ENCODE assay signal across 8 cellular contexts in genomic region chr13:43058318-43058674, GRCh38. TPM values are rescaled to one million over a fixed set of nuclear protein-coding genes. Genes with fewer than 3 reads are reported as not detected.
DNase-seq lines count a peak whose midpoint lies in the region; ATAC-seq and TF ChIP-seq lines count a peak whose summit lies in the region.

No MANE protein-coding gene starts in this region.

- TF ChIP-seq CTCF in left lung (IDR thresholded peaks at IDR 0.05) (no peak), body of pancreas (IDR thresholded peaks at IDR 0.05) (no peak)

- no peak for TF ChIP-seq POLR2A in body of pancreas (IDR thresholded peaks at IDR 0.05)

- H3K27ac Mint-ChIP-seq in activated naive CD4-positive, alpha-beta T cell treated with anti-CD3 and anti-CD28 coated beads, Interleukin-2, amount 10 ng/mL, durations not matched to agents 7 days and 5 days = peak overlapping the region; percentile 87

- H3K4me3 Mint-ChIP-seq in activated naive CD4-positive, alpha-beta T cell treated with anti-CD3 and anti-CD28 coated beads, Interleukin-2, amount 10 ng/mL, durations not matched to agents 7 days and 5 days = no peak overlapping the region

- H3K9me3 Mint-ChIP-seq in activated naive CD4-positive, alpha-beta T cell treated with anti-CD3 and anti-CD28 coated beads, Interleukin-2, amount 10 ng/mL, durations not matched to agents 7 days and 5 days = no peaks in the 10 kb centered on the region

- CTCF ChIA-PET in activated naive CD4-positive, alpha-beta T cell treated with anti-CD3 and anti-CD28 coated beads, Interleukin-2, amount 10 ng/mL, durations not matched to agents 7 days and 5 days (lab: Charles Lee) = interaction anchor here (1.0 kb wide), 1 partner anchor 15 kb away, joined by 3 read pairs; no protein-coding TSS in a partner anchor

- H3K27ac ChIP-seq in left lung (no peak overlapping the region), body of pancreas (no peak overlapping the region)

- intact Hi-C loops in left lung (cut with DNase I) (no loop called here), body of pancreas (cut with DNase I) (no loop called here)

- H3K4me1 ChIP-seq in left lung (peaks cover 5 to 39% of the 10 kb centered on the region in 2 donors), body of pancreas (peaks cover 21% of the 10 kb centered on the region)

- WGBS in body of pancreas, 2 donors = 71 to 90% methylated on average over 1 of the region's 1 CpG

- H3K9me3 ChIP-seq in left lung (no peaks in the 10 kb centered on the region), body of pancreas (peaks cover 0 to under 1% (median 0%) of the 10 kb centered on the region in 3 donors)

- H3K27me3 Mint-ChIP-seq in activated naive CD4-positive, alpha-beta T cell treated with anti-CD3 and anti-CD28 coated beads, Interleukin-2, amount 10 ng/mL, durations not matched to agents 7 days and 5 days = no peaks in the 10 kb centered on the region

- H3K36me3 ChIP-seq in left lung = no peaks in the 10 kb centered on the region
- H3K36me3 ChIP-seq in body of pancreas (replicated peaks in 1 of 2; ENCODE audit: insufficient read depth in 1 of 2, low read depth in 2 of 2) = no peaks in the 10 kb centered on the region

- H3K4me3 ChIP-seq in left lung = no peak overlapping the region
- H3K4me3 ChIP-seq in body of pancreas = no peak overlapping the region

- ATAC-seq in HG02763 (IDR thresholded peaks at IDR 0.05; ENCODE audit: unreplicated experiment) (no peak), left lung (no peak), body of pancreas (no peak)

- H3K27me3 ChIP-seq in left lung = no peaks in the 10 kb centered on the region
- no peaks in the 10 kb centered on the region for H3K27me3 ChIP-seq in body of pancreas

- H3K36me3 Mint-ChIP-seq in activated naive CD4-positive, alpha-beta T cell treated with anti-CD3 and anti-CD28 coated beads, Interleukin-2, amount 10 ng/mL, durations not matched to agents 7 days and 5 days = peaks cover 23% of the 10 kb centered on the region

- H3K4me1 Mint-ChIP-seq in activated naive CD4-positive, alpha-beta T cell treated with anti-CD3 and anti-CD28 coated beads, Interleukin-2, amount 10 ng/mL, durations not matched to agents 7 days and 5 days = peaks cover 34% of the 10 kb centered on the region

- DNase-seq in EL (peak; percentile 99), HT1080 (ENCODE audit: low read depth) (peak; percentile 94), kidney tubule cell (ENCODE audit: low spot score) (peak; percentile 89), left lung (no peak), body of pancreas (no peak)
- DNase-seq in activated naive CD4-positive, alpha-beta T cell treated with anti-CD3 and anti-CD28 coated beads, Interleukin-2, amount 10 ng/mL, durations not matched to agents 7 days and 5 days = peak; percentile 22
- DNase-seq in effector CD8-positive, alpha-beta T cell (lab: John Stamatoyannopoulos, UW) = no peak

RNA-seq across cellular contexts. Expression of gene DNAJC15, which starts 34.9 kb away (rescaled TPM):
- total RNA-seq in HT1080 (2014; rRNA removed; shearing (Covaris generic)) = 27.5 and 36.1 TPM in 2 replicates
- 15.7 and 25.0 TPM in 2 replicates for polyA plus RNA-seq in HT1080 (2015; cell fraction: cytosol; rRNA removed)
- 7.2 and 7.7 TPM in 2 replicates for polyA plus RNA-seq in HT1080 (2015; cell fraction: nucleus; rRNA removed)
- total RNA-seq in left lung (10 to 100 TPM; 12.8 to 16.1 TPM), body of pancreas (1 to 10 TPM; 4.9 to 5.2 TPM)

Comparison
In these comparisons a context has a peak if more than half of its experiments do, and no peak if none do; other contexts are left out.
1. DNase-seq: peak in EL (single experiment), HT1080 (single experiment), activated naive CD4-positive, alpha-beta T cell treated with anti-CD3 and anti-CD28 coated beads, Interleukin-2, amount 10 ng/mL, durations not matched to agents 7 days and 5 days (single experiment) and kidney tubule cell (single experiment); none in effector CD8-positive, alpha-beta T cell (single experiment), left lung (0 of 2) and body of pancreas (0 of 4).